18 cellular contexts compared by ENCODE assay signal in genomic region chr6:36094238-36094637, GRCh38. TPM values are rescaled to one million over a fixed set of nuclear protein-coding genes. Genes with fewer than 3 reads are reported as not detected.
DNase-seq lines count a peak whose midpoint lies in the region; ATAC-seq, FAIRE-seq and TF ChIP-seq lines count a peak whose summit lies in the region.
"Had no signal": no experiment of that assay in that cellular context is flagged by ENCODE, and none has a peak within 500 bp of the region (broad histone marks: within the 10 kb centered on the region; RNA-seq: fewer than 3 reads in every experiment).

No MANE protein-coding gene starts in this region.

- CTCF ChIA-PET in GM12878 (lab: Yijun Ruan, JAX) = interaction anchor here (0.6 to 6.6 kb wide), 57 partner anchors 7 to 509 kb away, joined by 3 to 165 read pairs (median 5); partner anchors contain the start of genes ARMC12, BNIP5, CLPS and MAPK14

- TF ChIP-seq CTCF in GM12878 (IDR thresholded peaks at IDR 0.05 in 2 of 3, conservative IDR thresholded peaks at IDR 0.05 in 1 of 3; ENCODE audit: control insufficient read depth in 2 of 3, extremely low read depth in 1 of 3, insufficient read depth in 1 of 3, low read depth in 3 of 3, low read length in 3 of 3) (no peak), transverse colon (IDR thresholded peaks at IDR 0.05) (no peak), heart left ventricle (IDR thresholded peaks at IDR 0.05) (no peak)

- no peak overlapping the region for H2BK12ac ChIP-seq in mesenchymal stem cell (ENCODE audit: low read length in 2 of 2)

- no peak overlapping the region for H3K4me3 ChIP-seq in Karpas-422 (ENCODE audit: low read length)
- H3K4me3 ChIP-seq in GM12878 = no peak overlapping the region
- H3K4me3 ChIP-seq in mesenchymal stem cell (ENCODE audit: insufficient read depth in 1 of 2, low read depth in 1 of 2, low read length in 2 of 2) = no peak overlapping the region
- no peak overlapping the region for H3K4me3 ChIP-seq in transverse colon
- H3K4me3 ChIP-seq in heart left ventricle = no peak overlapping the region
- H3K4me3 ChIP-seq: ovary had no signal

- H3K36me3 ChIP-seq in Karpas-422 (ENCODE audit: insufficient read depth, low read length) = peaks cover 6% of the 10 kb centered on the region; the same call in 1 of the 2 replicates
- H3K36me3 ChIP-seq in GM12878 (ENCODE audit: control insufficient read depth in 2 of 2, insufficient read depth in 2 of 2, low read length in 1 of 2) = peaks cover 1 to 5% of the 10 kb centered on the region in 2 experiments; a peak in 2 of 4 replicates
- H3K36me3 ChIP-seq in mesenchymal stem cell (ENCODE audit: control insufficient read depth in 1 of 2, insufficient read depth in 2 of 2, low read depth in 1 of 2, low read length in 2 of 2) = peaks cover 8 to 42% of the 10 kb centered on the region in 2 experiments
- no peaks in the 10 kb centered on the region for H3K36me3 ChIP-seq in transverse colon
- peaks cover 0 to 56% (median 22%) of the 10 kb centered on the region in 9 donors for H3K36me3 ChIP-seq in heart left ventricle
- H3K36me3 ChIP-seq: ovary had no signal

- H3K18ac ChIP-seq in mesenchymal stem cell (ENCODE audit: low read depth in 1 of 2, low read length in 2 of 2) = no peak overlapping the region

- no peaks in the 10 kb centered on the region for H3K27me3 ChIP-seq in Karpas-422 (ENCODE audit: low read length)
- H3K27me3 ChIP-seq in GM12878 (replicated peaks in 1 of 2; ENCODE audit: control insufficient read depth in 2 of 2, insufficient read depth in 2 of 2, low read length in 1 of 2) = no peaks in the 10 kb centered on the region
- H3K27me3 ChIP-seq in mesenchymal stem cell (ENCODE audit: control insufficient read depth in 1 of 2, insufficient read depth in 1 of 2, low read length in 2 of 2) = no peaks in the 10 kb centered on the region
- no peaks in the 10 kb centered on the region for H3K27me3 ChIP-seq in transverse colon
- no peaks in the 10 kb centered on the region for H3K27me3 ChIP-seq in heart left ventricle
- H3K27me3 ChIP-seq: BE2C, ovary had no signal

- no peak overlapping the region for H4K8ac ChIP-seq in mesenchymal stem cell (ENCODE audit: low read length)

- H3K4me2 ChIP-seq in Karpas-422 (ENCODE audit: low read depth, low read length, poor library complexity, severe bottlenecking) (no peak overlapping the region), GM12878 (ENCODE audit: control insufficient read depth, insufficient read depth) (no peak overlapping the region), mesenchymal stem cell (ENCODE audit: low read length, poor library complexity, severe bottlenecking) (no peak overlapping the region)
- H3K4me2 ChIP-seq: SK-N-SH had no signal

- peaks cover 14% of the 10 kb centered on the region for H3K4me1 ChIP-seq in Karpas-422 (ENCODE audit: low read length)
- H3K4me1 ChIP-seq in GM12878 (ENCODE audit: control insufficient read depth, insufficient read depth, low read length) = peaks cover 7% of the 10 kb centered on the region; the same call in 1 of the 2 replicates
- no peaks in the 10 kb centered on the region for H3K4me1 ChIP-seq in mesenchymal stem cell (ENCODE audit: control insufficient read depth, insufficient read depth, low read depth, low read length)
- peaks cover 0 to 27% (median 24%) of the 10 kb centered on the region in 4 donors for H3K4me1 ChIP-seq in transverse colon
- peaks cover 0 to 18% (median 9%) of the 10 kb centered on the region in 12 donors for H3K4me1 ChIP-seq in heart left ventricle

- H3K14ac ChIP-seq in mesenchymal stem cell (ENCODE audit: low read length in 2 of 2) = no peak overlapping the region

- intact Hi-C loops in GM12878 (cut with micrococcal nuclease; ENCODE audit: unreplicated experiment) (no loop called here), transverse colon (cut with DNase I; ENCODE audit: low total_unique reads) (no loop called here), heart left ventricle (cut with DNase I) (loop anchor here in 8 of 10 donors (2.0 to 10.0 kb wide), 4 partner anchors 21 to 339 kb away; partner anchors contain the start of genes MAPK14 (in 3 of the 8) and SLC26A8 (in 1 of the 8))

- H3K27ac ChIP-seq in Karpas-422 (ENCODE audit: low read length) = 0 out of 2 replicates have a peak overlapping the region, but pooled peaks have one; percentile 7
- no peak overlapping the region for H3K27ac ChIP-seq in GM12878 (ENCODE audit: control insufficient read depth, insufficient read depth)
- no peak overlapping the region for H3K27ac ChIP-seq in mesenchymal stem cell (ENCODE audit: low read length, poor library complexity, severe bottlenecking)
- H3K27ac ChIP-seq in transverse colon = peak overlapping the region; percentile 69 to 84 (median 82)
- peak overlapping the region in 2 of 12 donors; percentile 3 to 51 for H3K27ac ChIP-seq in heart left ventricle
- H3K27ac ChIP-seq: ovary had no signal

- no peak overlapping the region for H2AK5ac ChIP-seq in mesenchymal stem cell (ENCODE audit: low read length, severe bottlenecking)

- ATAC-seq in GM12878 (no peak), GM19351 (IDR thresholded peaks at IDR 0.05; ENCODE audit: unreplicated experiment) (no peak), heart left ventricle (no peak)

- H3K9me3 ChIP-seq in Karpas-422 (ENCODE audit: low read length) (no peaks in the 10 kb centered on the region), GM12878 (replicated peaks; ENCODE audit: control insufficient read depth, insufficient read depth, low read length) (no peaks in the 10 kb centered on the region), mesenchymal stem cell (ENCODE audit: control insufficient read depth, low read length) (no peaks in the 10 kb centered on the region), transverse colon (no peaks in the 10 kb centered on the region), heart left ventricle (no peaks in the 10 kb centered on the region)
- H3K9me3 ChIP-seq: BE2C, ovary, SK-N-SH had no signal

- 98% methylated on average over 2 of the region's 2 CpGs for WGBS in GM12878 (ENCODE audit: insufficient coverage, insufficient replicate concordance, low lambda C conversion rate, missing lambda C conversion rate)
- WGBS in mesenchymal stem cell = 100% methylated on average over 1 of the region's 2 CpGs
- 84 to 87% methylated on average over 2 of the region's 2 CpGs for WGBS in transverse colon (ENCODE audit: low coverage in 1 of 2), 2 donors
- WGBS in heart left ventricle, 4 donors = 95 to 98% (median 96%) methylated on average over 2 of the region's 2 CpGs

- H3K79me1 ChIP-seq in mesenchymal stem cell (replicated peaks; ENCODE audit: low read length, poor library complexity, severe bottlenecking) = peaks cover 9% of the 10 kb centered on the region

- H3K23ac ChIP-seq in mesenchymal stem cell (ENCODE audit: low read length in 2 of 2) = no peak overlapping the region

- BruUV-seq in GM12878 (replicated peaks; lab: Mats Ljungman, UMichigan) = no TSS peak

- no peak overlapping the region for H2BK120ac ChIP-seq in mesenchymal stem cell (ENCODE audit: low read depth, low read length)

- no peak for FAIRE-seq in GM12878 (lab: Jason Lieb, UNC)
- FAIRE-seq: GM12891, RCC 7860 had no signal

- no peak for TF ChIP-seq EP300 in GM12878 (IDR thresholded peaks at IDR 0.05; ENCODE audit: borderline replicate concordance in 1 of 2, control insufficient read depth in 1 of 2, low read depth in 2 of 2, low read length in 2 of 2)
- no peak for TF ChIP-seq EP300 in transverse colon (IDR thresholded peaks at IDR 0.05; ENCODE audit: low read depth)

- H3K9me2 ChIP-seq in Karpas-422 (replicated peaks; ENCODE audit: insufficient read depth, low read length) = no peaks in the 10 kb centered on the region
- H3K9me2 ChIP-seq: SK-N-SH had no signal

- DNase-seq in Karpas-422 (no peak), GM12878 (ENCODE audit: low read depth, low spot score) (no peak), mesenchymal stem cell (no peak), transverse colon (no peak), NCI-H1694 treated with DMSO at 0.1 percent for 48 hours (lab: John Stamatoyannopoulos, UW) (no peak), heart left ventricle (no peak)
- DNase-seq: activated CD4-positive, alpha-beta T cell treated with anti-CD3 and anti-CD28 coated beads for 4 hours; activated naive CD4-positive, alpha-beta T cell treated with anti-CD3 and anti-CD28 coated beads, Interleukin-2, amount 50 U/mL, for 16 hours; BE2C; GF-D8; left cardiac atrium; NCI-H146; ovary; stimulated activated CD4-positive, alpha-beta T cell treated with anti-CD3 and anti-CD28 coated beads, Interleukin-4, amount 100 ng/mL, for 1 hour had no signal

- H2AFZ ChIP-seq in Karpas-422 (ENCODE audit: low read length) (no peak overlapping the region), GM12878 (ENCODE audit: control insufficient read depth, low read depth, low read length) (no peak overlapping the region), mesenchymal stem cell (ENCODE audit: low read depth, low read length) (no peak overlapping the region)

- no peak overlapping the region for H2BK15ac ChIP-seq in mesenchymal stem cell (ENCODE audit: low read depth, poor library complexity, severe bottlenecking)

- H3K9ac ChIP-seq in Karpas-422 (ENCODE audit: low read length) (no peak overlapping the region), GM12878 (ENCODE audit: control insufficient read depth, insufficient read depth, low read length) (no peak overlapping the region), mesenchymal stem cell (ENCODE audit: low read length) (peak overlapping the region; percentile 61)
- H3K9ac ChIP-seq: SK-N-SH had no signal

- RAD21 ChIA-PET in GM12878 (lab: Charles Lee; ENCODE audit: unreplicated experiment) = interaction anchor here (0.7 to 9.0 kb wide), 20 partner anchors 9 to 267 kb away, joined by 3 to 140 read pairs (median 4); partner anchors contain the start of gene MAPK14

- H2BK5ac ChIP-seq in mesenchymal stem cell (ENCODE audit: low read depth, low read length, poor library complexity, severe bottlenecking) = no peak overlapping the region

- TF ChIP-seq POLR2A in GM12878 (IDR thresholded peaks at IDR 0.05; ENCODE audit: low read depth, low read length) (no peak), transverse colon (IDR thresholded peaks at IDR 0.05) (no peak), heart left ventricle (IDR thresholded peaks at IDR 0.05) (no peak)

- H4K91ac ChIP-seq in mesenchymal stem cell (ENCODE audit: low read length) = no peak overlapping the region

- SMC1A ChIA-PET in GM12878 (lab: Charles Lee; ENCODE audit: uncharacterized antibody, unreplicated experiment) = interaction anchor here (0.6 to 8.8 kb wide), 27 partner anchors 9 to 513 kb away, joined by 3 to 167 read pairs (median 4); partner anchors contain the start of genes MAPK14 and SLC26A8

- POLR2A ChIA-PET in GM12878 (lab: Charles Lee) = interaction anchor here (1.0 to 4.1 kb wide), 3 partner anchors 18 to 68 kb away, joined by 3 to 27 read pairs (median 3); partner anchors contain the start of gene MAPK14

- in situ Hi-C loops in GM12878 (cut with MboI) = no loop called here
- in situ Hi-C loops in transverse colon (cut with MboI; ENCODE audit: low pct_ligation_motif_present in 1 of 4, low pct_unique_long_range_greater_than_20kb in 1 of 4, low sequenced_read_pairs in 3 of 4) = loop anchor here in 1 of 4 donors (10.0 kb wide), 1 partner anchor 69 kb away; the partner anchor contains the start of genes MAPK14 and SLC26A8

- no peaks in the 10 kb centered on the region for H4K20me1 ChIP-seq in Karpas-422 (ENCODE audit: insufficient read depth, low read depth, low read length)
- H4K20me1 ChIP-seq in GM12878 (ENCODE audit: control insufficient read depth, insufficient read depth) = no peaks in the 10 kb centered on the region

- peaks cover 10% of the 10 kb centered on the region; the same call in 1 of the 2 replicates for H3K79me2 ChIP-seq in Karpas-422 (ENCODE audit: low read length)
- H3K79me2 ChIP-seq in GM12878 (ENCODE audit: control insufficient read depth, insufficient read depth, low read length) = no peaks in the 10 kb centered on the region

- H3K4ac ChIP-seq in mesenchymal stem cell (ENCODE audit: low read depth in 1 of 2, low read length in 2 of 2) = no peak overlapping the region

- no peak for TF ChIP-seq RAD21 in GM12878 (IDR thresholded peaks at IDR 0.05; ENCODE audit: insufficient read depth, low read depth, low read length)

RNA-seq across cellular contexts. Expression of gene MAPK13, which starts 36.1 kb away (rescaled TPM):
- total RNA-seq in Karpas-422 (2014; rRNA removed; shearing (Covaris generic); ENCODE audit: low replicate concordance) = 1.6 and 2.1 TPM in 2 replicates
- total RNA-seq in GM12878 (2013; cell fraction: nucleolus; rRNA removed) = 24.2 and 24.6 TPM in 2 replicates
- 38.9 and 40.2 TPM in 2 replicates for total RNA-seq in GM12878 (2014; rRNA removed)
- 18.4 and 19.5 TPM in 2 replicates for total RNA-seq in GM12878 (2014; rRNA removed; fragmentation: Illumina TruSeq; extraction: Trizol)
- total RNA-seq in GM12878 (2021) = 48.0 and 52.5 TPM in 2 replicates
- 5.4 TPM for polyA plus RNA-seq in GM12878 (2011; ENCODE audit: low read depth)
- polyA plus RNA-seq in GM12878 (2011; rRNA removed) = 7.5 and 8.5 TPM in 2 replicates
- 10.7 and 10.8 TPM in 2 replicates for polyA plus RNA-seq in GM12878 (2011; cell fraction: cytosol; rRNA removed)
- polyA plus RNA-seq in GM12878 (2011; cell fraction: nucleus; rRNA removed) = 24.6 and 25.9 TPM in 2 replicates
- 8.6 and 11.0 TPM in 2 replicates for polyA plus RNA-seq in GM12878 (2012)
- polyA plus RNA-seq in GM12878 (2014; fragmentation: Illumina TruSeq; extraction: Trizol) = 17.2 and 34.9 TPM in 2 replicates
- 1 to 10 TPM; 1.8 to 3.2 TPM for polyA plus RNA-seq in GM12878 (2014; fragmentation: Nextera tagmentation; extraction: Ambion mirVana)
- polyA plus RNA-seq in GM12878 (2014; rRNA removed) = 46.3 and 48.8 TPM in 2 replicates
- polyA plus RNA-seq in GM12878 (2016; fragmentation: Nextera tagmentation; extraction: Ambion mirVana) = 10 to 100 TPM; 46.6 TPM
- polyA minus RNA-seq in GM12878 (2011; rRNA and poly(A)+ RNA removed) = 8.0 and 11.8 TPM in 2 replicates
- 1.2 and 1.6 TPM in 2 replicates for polyA minus RNA-seq in GM12878 (2011; cell fraction: cytosol; rRNA and poly(A)+ RNA removed)
- polyA minus RNA-seq in GM12878 (2011; cell fraction: nucleus; rRNA and poly(A)+ RNA removed) = 6.0 and 7.0 TPM in 2 replicates
- polyA plus RNA-seq in mesenchymal stem cell (2013, experiment 1 of 2) = 29.8 TPM
- polyA plus RNA-seq in mesenchymal stem cell (2013, experiment 2 of 2) = 28.9 TPM
- 100 to 1,000 TPM in 3 of 4 donors, 10 to 100 TPM in 1; 67.7 to 200 (median 146) TPM for total RNA-seq in transverse colon
- total RNA-seq in heart left ventricle = 10 to 100 TPM in 1 of 9 donors, 1 to 10 TPM in 2, under 1 TPM in 6; 0.24 to 16.8 (median 0.56) TPM
- 1 to 10 TPM in 1 of 2 donors, under 1 TPM in 1; 0.53 to 1.5 TPM for polyA plus RNA-seq in heart left ventricle

Comparison
In these comparisons a context has a peak if more than half of its experiments do, and no peak if none do; other contexts are left out.
1. H3K27ac ChIP-seq: peak in Karpas-422 (single experiment) and transverse colon (4 of 4); none in GM12878 (single experiment) and mesenchymal stem cell (single experiment).
2. intact Hi-C loops: an anchor here in heart left ventricle (2.0 to 10.0 kb wide); none called in GM12878 and transverse colon.